In the genomic region with DNA sequence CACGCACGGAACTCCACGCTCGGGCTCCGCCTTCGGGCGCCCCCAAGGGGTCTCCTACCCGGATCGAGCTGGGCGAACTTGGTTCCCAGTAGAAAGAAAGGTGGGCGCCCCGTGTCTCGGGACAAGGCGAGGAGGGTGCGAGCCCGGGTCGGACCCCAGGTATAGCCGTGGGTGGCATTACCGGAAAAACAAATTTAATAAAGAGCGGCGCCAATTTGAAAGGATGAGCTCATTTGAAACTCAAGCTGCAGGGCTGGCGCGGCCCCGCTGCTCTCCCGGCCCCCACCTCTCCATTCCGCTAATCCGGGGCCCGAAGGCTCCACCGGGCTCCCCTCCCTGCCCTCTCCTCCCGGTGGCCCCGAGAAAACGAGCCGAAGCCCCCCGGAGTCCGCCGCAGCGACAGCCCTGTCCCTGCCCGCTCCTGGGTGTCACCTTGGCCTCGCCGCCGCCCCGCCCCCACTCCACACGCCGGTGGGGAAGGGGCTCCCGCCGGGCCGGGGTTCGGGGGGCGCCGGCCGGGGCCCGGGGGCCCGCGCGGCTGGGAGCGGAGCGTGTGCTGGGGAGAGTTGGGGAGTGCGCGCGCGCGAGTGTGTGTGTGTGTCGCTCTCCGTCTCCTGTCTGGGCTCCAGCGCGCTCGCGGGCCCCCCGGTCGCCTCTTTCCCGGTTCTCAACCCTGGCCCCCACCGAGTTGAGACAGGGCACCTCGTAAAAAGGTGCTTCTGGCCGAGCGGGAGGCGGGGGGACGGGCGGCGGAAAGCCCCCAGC, we compare ENCODE assay signal across 9 cellular contexts. TPM values are rescaled to one million over a fixed set of nuclear protein-coding genes. Genes with fewer than 3 reads are reported as not detected.
DNase-seq lines count a peak whose midpoint lies in the region; ATAC-seq, FAIRE-seq and TF ChIP-seq lines count a peak whose summit lies in the region.
"Had no signal": no experiment of that assay in that cellular context is flagged by ENCODE, and none has a peak within 500 bp of the region (broad histone marks: within the 10 kb centered on the region; RNA-seq: fewer than 3 reads in every experiment).

No MANE protein-coding gene starts in this region.

- H3K4me1 ChIP-seq in kidney (ENCODE audit: control insufficient read depth in 1 of 2, insufficient read depth in 1 of 2, low read depth in 1 of 2, low read length in 2 of 2): peaks cover 0 to 6% of the 10 kb centered on the region in 2 donors

- peak; percentile 31 for DNase-seq in activated CD4-positive, alpha-beta T cell treated with anti-CD3 and anti-CD28 coated beads for 48 hours
- DNase-seq in activated CD4-positive, alpha-beta T cell treated with anti-CD3 and anti-CD28 coated beads for 1 hour: no peak
- DNase-seq in RWPE1 (ENCODE audit: low spot score) (peak; percentile 20), bronchial epithelial cell (ENCODE audit: low read depth) (no peak), kidney (peak; percentile 81)
- peak; percentile 41 for DNase-seq in stimulated activated CD8-positive, alpha-beta memory T cell treated with anti-CD3 and anti-CD28 coated beads, Interleukin-4, amount 100 ng/mL, for 48 hours

- H3K4me3 ChIP-seq in bronchial epithelial cell (ENCODE audit: low read depth, low read length) (peak overlapping the region; percentile 85), kidney (ENCODE audit: low read length in 2 of 2) (peak overlapping the region; percentile 70 to 79)

- H3K27me3 ChIP-seq in bronchial epithelial cell (ENCODE audit: control insufficient read depth, insufficient read depth, low read length): no peaks in the 10 kb centered on the region

- FAIRE-seq in bronchial epithelial cell (lab: Jason Lieb, UNC) (no peak), kidney (lab: Jason Lieb, UNC) (no peak)
- FAIRE-seq: endometrium had no signal

- peak overlapping the region; percentile 95 for H3K27ac ChIP-seq in RWPE1
- H3K27ac ChIP-seq in kidney (ENCODE audit: low read depth in 2 of 2, low read length in 2 of 2): peak overlapping the region; percentile 67 to 76

- no peak for ATAC-seq in HG03354 (IDR thresholded peaks at IDR 0.05; ENCODE audit: poor library complexity, severe bottlenecking, unreplicated experiment)
- no peak for ATAC-seq in GM21825 (IDR thresholded peaks at IDR 0.05; ENCODE audit: unreplicated experiment)

- no peak for TF ChIP-seq CTCF in RWPE1 (conservative IDR thresholded peaks at IDR 0.05; ENCODE audit: low read depth)
- no peak for TF ChIP-seq CTCF in bronchial epithelial cell (IDR thresholded peaks at IDR 0.05; ENCODE audit: insufficient read depth, low read length, severe bottlenecking)
- no peak for TF ChIP-seq CTCF in kidney (IDR thresholded peaks at IDR 0.05; ENCODE audit: borderline replicate concordance, extremely low read depth, insufficient read depth)

- CTCF ChIA-PET in RWPE1 (lab: Yijun Ruan, JAX): interaction anchor here (0.7 to 2.7 kb wide), 5 partner anchors 83 to 163 kb away, joined by 3 to 16 read pairs (median 5); no protein-coding TSS in a partner anchor

- no peaks in the 10 kb centered on the region for H3K9me3 ChIP-seq in kidney (ENCODE audit: control insufficient read depth in 1 of 2, low read length in 2 of 2)

- H3K9ac ChIP-seq in kidney (ENCODE audit: low read length in 2 of 2): peak overlapping the region; percentile 64 to 89

- H3K36me3 ChIP-seq in bronchial epithelial cell (ENCODE audit: control insufficient read depth, insufficient read depth, low read length): peaks cover 1% of the 10 kb centered on the region
- no peaks in the 10 kb centered on the region for H3K36me3 ChIP-seq in kidney (ENCODE audit: control insufficient read depth in 1 of 2, insufficient read depth in 2 of 2, low read length in 2 of 2)

- intact Hi-C loops in kidney (cut with DNase I): no loop called here

- POLR2A ChIA-PET in RWPE1 (lab: Yijun Ruan, JAX; ENCODE audit: low non-redundant PET): interaction anchor here (0.5 to 0.8 kb wide), 3 partner anchors 98 to 960 kb away, joined by 3 read pairs; no protein-coding TSS in a partner anchor

RNA-seq across cellular contexts. Expression of a gene that starts 1.4 kb away (rescaled TPM):
- total RNA-seq in bronchial epithelial cell (32.6 and 37.1 TPM in 2 replicates), kidney (26.9 TPM)
- polyA plus RNA-seq in kidney (ENCODE audit: insufficient read depth, low read depth, low replicate concordance): 7.7 TPM

Comparison
In these comparisons a context has a peak if more than half of its experiments do, and no peak if none do; other contexts are left out.
1. DNase-seq: peak in activated CD4-positive, alpha-beta T cell treated with anti-CD3 and anti-CD28 coated beads for 48 hours (single experiment), RWPE1 (single experiment), kidney (single experiment) and stimulated activated CD8-positive, alpha-beta memory T cell treated with anti-CD3 and anti-CD28 coated beads, Interleukin-4, amount 100 ng/mL, for 48 hours (single experiment); none in activated CD4-positive, alpha-beta T cell treated with anti-CD3 and anti-CD28 coated beads for 1 hour (single experiment) and bronchial epithelial cell (single experiment).